Comparison of ENCODE assay signal across 15 cellular contexts in genomic region chr6:14720411-14721102, GRCh38.
DNase-seq lines count a peak whose midpoint lies in the region; ATAC-seq, FAIRE-seq and TF ChIP-seq lines count a peak whose summit lies in the region.
"Had no signal": no experiment of that assay in that cellular context is flagged by ENCODE, and none has a peak within 500 bp of the region (broad histone marks: within the 10 kb centered on the region; RNA-seq: fewer than 3 reads in every experiment).

No MANE protein-coding gene starts in this region.

- CTCF ChIA-PET in GM12878 (lab: Yijun Ruan, JAX): interaction anchor here (0.6 to 0.9 kb wide), 2 partner anchors 9 to 659 kb away, joined by 3 to 5 read pairs; no protein-coding TSS in a partner anchor

- RAD21 ChIA-PET in GM12878 (lab: Charles Lee; ENCODE audit: unreplicated experiment): interaction anchor here (1.2 to 1.9 kb wide), 2 partner anchors 9 kb away, joined by 6 to 7 read pairs; no protein-coding TSS in a partner anchor

- H4K20me1 ChIP-seq in DOHH2 (ENCODE audit: control insufficient read depth, insufficient read depth, low read depth, low read length) (no peaks in the 10 kb centered on the region), GM12878 (ENCODE audit: control insufficient read depth, insufficient read depth) (no peaks in the 10 kb centered on the region)

- H2AFZ ChIP-seq in ACC112 (ENCODE audit: low read length, unreplicated experiment) (no peak overlapping the region), GM12878 (ENCODE audit: control insufficient read depth, low read depth, low read length) (no peak overlapping the region)
- H2AFZ ChIP-seq: hepatocyte had no signal

- TF ChIP-seq RAD21 in GM12878 (IDR thresholded peaks at IDR 0.05; ENCODE audit: insufficient read depth, low read depth, low read length): no peak

- no peak overlapping the region for H3K4me3 Mint-ChIP-seq in nephron
- no peak overlapping the region for H3K4me3 Mint-ChIP-seq in activated T-helper 2 cell treated with anti-CD3 and anti-CD28 coated beads, Interferon-gamma antibody, Interleukin-2, Interleukin-4, amounts not matched to agents 10 μg/mL and 5 μg/mL and 100 μg/mL, durations not matched to agents 14 hours and 24 hours and 36 hours (ENCODE audit: low read depth)
- H3K4me3 Mint-ChIP-seq: activated naive CD8-positive, alpha-beta T cell had no signal

- no peaks in the 10 kb centered on the region for H3K9me3 Mint-ChIP-seq in nephron
- peaks cover 10% of the 10 kb centered on the region for H3K9me3 Mint-ChIP-seq in activated T-helper 2 cell treated with anti-CD3 and anti-CD28 coated beads, Interferon-gamma antibody, Interleukin-2, Interleukin-4, amounts not matched to agents 10 μg/mL and 5 μg/mL and 100 μg/mL, durations not matched to agents 14 hours and 24 hours and 36 hours

- in situ Hi-C loops in GM12878 (cut with MboI): no loop called here

- ATAC-seq in GM12878: no peak

- H3K27ac Mint-ChIP-seq in nephron: peak overlapping the region in 2 of 3 experiments; percentile 12 to 50
- no peak overlapping the region for H3K27ac Mint-ChIP-seq in activated T-helper 2 cell treated with anti-CD3 and anti-CD28 coated beads, Interferon-gamma antibody, Interleukin-2, Interleukin-4, amounts not matched to agents 10 μg/mL and 5 μg/mL and 100 μg/mL, durations not matched to agents 14 hours and 24 hours and 36 hours
- H3K27ac Mint-ChIP-seq: activated naive CD8-positive, alpha-beta T cell had no signal

- no TSS peak for BruUV-seq in GM12878 (replicated peaks; lab: Mats Ljungman, UMichigan)

- H3K27ac ChIP-seq in ACC112 (ENCODE audit: low read depth, low read length): peak overlapping the region; percentile 15; the same call in 1 of the 2 replicates
- no peak overlapping the region for H3K27ac ChIP-seq in DOHH2 (ENCODE audit: low read depth, low read length)
- H3K27ac ChIP-seq in GM12878 (ENCODE audit: control insufficient read depth, insufficient read depth): no peak overlapping the region
- H3K27ac ChIP-seq: hepatocyte had no signal

- 86% methylated on average over 1 of the region's 1 CpG for WGBS in GM12878 (ENCODE audit: insufficient coverage, insufficient replicate concordance, low lambda C conversion rate, missing lambda C conversion rate)

- H3F3A ChIP-seq in DOHH2 (ENCODE audit: control insufficient read depth, insufficient read depth): no peaks in the 10 kb centered on the region

- SMC1A ChIA-PET in GM12878 (lab: Charles Lee; ENCODE audit: uncharacterized antibody, unreplicated experiment): interaction anchor here (0.7 to 0.9 kb wide), 2 partner anchors 8 to 397 kb away, joined by 3 to 4 read pairs; no protein-coding TSS in a partner anchor

- H3K36me3 ChIP-seq in ACC112 (ENCODE audit: insufficient read depth, low read length) (no peaks in the 10 kb centered on the region), DOHH2 (ENCODE audit: control insufficient read depth, low read length) (no peaks in the 10 kb centered on the region), GM12878 (ENCODE audit: control insufficient read depth in 2 of 2, insufficient read depth in 2 of 2, low read length in 1 of 2) (no peaks in the 10 kb centered on the region)
- H3K36me3 ChIP-seq: BE2C had no signal

- POLR2A ChIA-PET in GM12878 (lab: Charles Lee): interaction anchor here (0.7 kb wide), 2 partner anchors 9 to 639 kb away, joined by 3 read pairs; no protein-coding TSS in a partner anchor

- H3K4me1 ChIP-seq in ACC112 (ENCODE audit: control insufficient read depth, insufficient read depth, low read length, unreplicated experiment) (no peaks in the 10 kb centered on the region), DOHH2 (ENCODE audit: control insufficient read depth, low read length) (peaks cover 24% of the 10 kb centered on the region), GM12878 (ENCODE audit: control insufficient read depth, insufficient read depth, low read length) (0 out of 2 replicates have a peak, but pooled peaks cover 2% of the 10 kb centered on the region)
- H3K4me1 ChIP-seq: BE2C had no signal

- DNase-seq in GM12878 (ENCODE audit: low read depth, low spot score): no peak
- DNase-seq in activated T-helper 2 cell treated with anti-CD3 and anti-CD28 coated beads, Interferon-gamma antibody, Interleukin-2, Interleukin-4, amounts not matched to agents 10 μg/mL and 5 μg/mL and 100 μg/mL, durations not matched to agents 14 hours and 24 hours and 36 hours (ENCODE audit: low spot score): no peak
- DNase-seq in stimulated activated CD4-positive, alpha-beta T cell treated with anti-CD3 and anti-CD28 coated beads, Interleukin-15, amount 100 ng/mL, for 24 hours: no peak
- DNase-seq in superior temporal gyrus (ENCODE audit: extremely low spot score): no peak
- no peak for DNase-seq in DMS53 treated with DMSO at 0.1 percent for 48 hours (lab: John Stamatoyannopoulos, UW; ENCODE audit: unreplicated experiment)
- DNase-seq: BE2C; central memory CD4-positive, alpha-beta T cell; left colon; NCI-H1105 treated with DMSO at 0.1 percent for 48 hours; NCI-H524 treated with DMSO at 0.1 percent for 48 hours had no signal

- TF ChIP-seq CTCF in DOHH2 (IDR thresholded peaks at IDR 0.05; ENCODE audit: low read depth, low read length, poor library complexity, severe bottlenecking) (no peak), GM12878 (IDR thresholded peaks at IDR 0.05 in 2 of 3, conservative IDR thresholded peaks at IDR 0.05 in 1 of 3; ENCODE audit: control insufficient read depth in 2 of 3, extremely low read depth in 1 of 3, insufficient read depth in 1 of 3, low read depth in 3 of 3, low read length in 3 of 3) (no peak), nephron (IDR thresholded peaks at IDR 0.05; ENCODE audit: unreplicated experiment in 3 of 3) (no peak)

- no peaks in the 10 kb centered on the region for H3K9me3 ChIP-seq in DOHH2 (ENCODE audit: control insufficient read depth, insufficient read depth, low read length)
- H3K9me3 ChIP-seq in GM12878 (replicated peaks; ENCODE audit: control insufficient read depth, insufficient read depth, low read length): no peaks in the 10 kb centered on the region; the same call in 2 of the 3 replicates
- H3K9me3 ChIP-seq: BE2C had no signal

- H3K4me2 ChIP-seq in DOHH2 (ENCODE audit: low read length): peak overlapping the region; percentile 7; the same call in 1 of the 2 replicates
- H3K4me2 ChIP-seq in GM12878 (ENCODE audit: control insufficient read depth, insufficient read depth): no peak overlapping the region
- H3K4me2 ChIP-seq: hepatocyte had no signal

- no peak overlapping the region for H3K9ac ChIP-seq in GM12878 (ENCODE audit: control insufficient read depth, insufficient read depth, low read length)

- H3K27me3 ChIP-seq in ACC112 (ENCODE audit: insufficient read depth, low read length): no peaks in the 10 kb centered on the region
- no peaks in the 10 kb centered on the region for H3K27me3 ChIP-seq in DOHH2 (ENCODE audit: control insufficient read depth, low read length)
- H3K27me3 ChIP-seq in GM12878 (replicated peaks in 1 of 2; ENCODE audit: control insufficient read depth in 2 of 2, insufficient read depth in 2 of 2, low read length in 1 of 2): no peaks in the 10 kb centered on the region
- H3K27me3 ChIP-seq: BE2C, hepatocyte had no signal

- no peaks in the 10 kb centered on the region for H3K9me2 ChIP-seq in DOHH2 (replicated peaks; ENCODE audit: control insufficient read depth, low read length)

- H3K4me3 ChIP-seq in ACC112 (ENCODE audit: low read depth, low read length) (no peak overlapping the region), DOHH2 (ENCODE audit: low read length) (no peak overlapping the region), GM12878 (no peak overlapping the region)
- H3K4me3 ChIP-seq: hepatocyte had no signal

- peaks cover 17% of the 10 kb centered on the region for H3K4me1 Mint-ChIP-seq in nephron
- peaks cover 52% of the 10 kb centered on the region for H3K4me1 Mint-ChIP-seq in activated T-helper 2 cell treated with anti-CD3 and anti-CD28 coated beads, Interferon-gamma antibody, Interleukin-2, Interleukin-4, amounts not matched to agents 10 μg/mL and 5 μg/mL and 100 μg/mL, durations not matched to agents 14 hours and 24 hours and 36 hours (ENCODE audit: low read depth)

- H3K27me3 Mint-ChIP-seq in nephron (ENCODE audit: low read depth): no peaks in the 10 kb centered on the region
- no peaks in the 10 kb centered on the region for H3K27me3 Mint-ChIP-seq in activated T-helper 2 cell treated with anti-CD3 and anti-CD28 coated beads, Interferon-gamma antibody, Interleukin-2, Interleukin-4, amounts not matched to agents 10 μg/mL and 5 μg/mL and 100 μg/mL, durations not matched to agents 14 hours and 24 hours and 36 hours (ENCODE audit: low read depth)
- H3K27me3 Mint-ChIP-seq: activated naive CD8-positive, alpha-beta T cell had no signal

- FAIRE-seq in GM12878 (lab: Jason Lieb, UNC): no peak

- no peak for TF ChIP-seq EP300 in GM12878 (IDR thresholded peaks at IDR 0.05; ENCODE audit: borderline replicate concordance in 1 of 2, control insufficient read depth in 1 of 2, low read depth in 2 of 2, low read length in 2 of 2)

- H3K36me3 Mint-ChIP-seq in nephron (ENCODE audit: low read depth): no peaks in the 10 kb centered on the region
- peaks cover 8% of the 10 kb centered on the region for H3K36me3 Mint-ChIP-seq in activated T-helper 2 cell treated with anti-CD3 and anti-CD28 coated beads, Interferon-gamma antibody, Interleukin-2, Interleukin-4, amounts not matched to agents 10 μg/mL and 5 μg/mL and 100 μg/mL, durations not matched to agents 14 hours and 24 hours and 36 hours (ENCODE audit: low read depth)
- H3K36me3 Mint-ChIP-seq: activated naive CD8-positive, alpha-beta T cell had no signal

- no peak for TF ChIP-seq POLR2A in GM12878 (IDR thresholded peaks at IDR 0.05; ENCODE audit: low read depth, low read length)

- no peaks in the 10 kb centered on the region for H3K79me2 ChIP-seq in ACC112 (ENCODE audit: control insufficient read depth, insufficient read depth, low read length, unreplicated experiment)
- H3K79me2 ChIP-seq in DOHH2 (ENCODE audit: control insufficient read depth, low read length): no peaks in the 10 kb centered on the region
- no peaks in the 10 kb centered on the region for H3K79me2 ChIP-seq in GM12878 (ENCODE audit: control insufficient read depth, insufficient read depth, low read length)
- H3K79me2 ChIP-seq: hepatocyte had no signal

- intact Hi-C loops in GM12878 (cut with micrococcal nuclease; ENCODE audit: unreplicated experiment): no loop called here
- intact Hi-C loops in activated T-helper 2 cell treated with anti-CD3 and anti-CD28 coated beads, Interferon-gamma antibody, Interleukin-2, Interleukin-4, amounts not matched to agents 10 μg/mL and 5 μg/mL and 100 μg/mL, durations not matched to agents 14 hours and 24 hours and 36 hours (cut with micrococcal nuclease): no loop called here

TF ChIP-seq in GM12878, 131 proteins besides CTCF, POLR2A, EP300 and RAD21 (continues in another document):
- TF ChIP-seq NR2C1 (IDR thresholded peaks at IDR 0.05) (peak; percentile 25; the same call in 1 of the 2 replicates), NR2F1 (conservative IDR thresholded peaks at IDR 0.05) (peak; percentile 65)
